Comparison of ENCODE assay signal across 9 cellular contexts in genomic region chr17:67602974-67603373, GRCh38.
DNase-seq lines count a peak whose midpoint lies in the region; ATAC-seq and TF ChIP-seq lines count a peak whose summit lies in the region.
"Had no signal": no experiment of that assay in that cellular context is flagged by ENCODE, and none has a peak within 500 bp of the region (broad histone marks: within the 10 kb centered on the region; RNA-seq: fewer than 3 reads in every experiment).

No MANE protein-coding gene starts in this region.

- intact Hi-C loops in left ventricle myocardium inferior (cut with micrococcal nuclease) = no loop called here

- H4K20me1 ChIP-seq in OCI-LY3 (ENCODE audit: insufficient read depth, low read length) = no peaks in the 10 kb centered on the region

- H3K4me3 ChIP-seq in OCI-LY3 (ENCODE audit: low read length) (no peak overlapping the region), left ventricle myocardium inferior (no peak overlapping the region)
- H3K4me3 ChIP-seq: suprapubic skin had no signal

- peak; percentile 44 for ATAC-seq in HG02798 (IDR thresholded peaks at IDR 0.05; ENCODE audit: poor library complexity, unreplicated experiment)
- no peak for ATAC-seq in HG03095 (IDR thresholded peaks at IDR 0.05; ENCODE audit: unreplicated experiment)

- H3K36me3 ChIP-seq in OCI-LY3 (replicated peaks; ENCODE audit: low read depth, low read length) = peaks cover 3% of the 10 kb centered on the region
- no peaks in the 10 kb centered on the region for H3K36me3 ChIP-seq in left ventricle myocardium inferior
- H3K36me3 ChIP-seq: suprapubic skin had no signal

- H3K27me3 ChIP-seq in OCI-LY3 (ENCODE audit: low read depth, low read length) = no peaks in the 10 kb centered on the region
- no peaks in the 10 kb centered on the region for H3K27me3 ChIP-seq in left ventricle myocardium inferior (ENCODE audit: low read depth)
- H3K27me3 ChIP-seq: suprapubic skin had no signal

- H3K27ac ChIP-seq in OCI-LY3 (ENCODE audit: low read length) (no peak overlapping the region), left ventricle myocardium inferior (replicated peaks) (no peak overlapping the region)
- H3K27ac ChIP-seq: suprapubic skin had no signal

- H3K9ac ChIP-seq in OCI-LY3 (ENCODE audit: low read length) = no peak overlapping the region

- peak; percentile 66 for DNase-seq in ELF-1 (ENCODE audit: low read depth, low spot score)
- DNase-seq in activated gamma-delta T cell treated with anti-CD3 and anti-CD28 coated beads, Interleukin-2, amount 50 U/mL, for 16 hours (ENCODE audit: low read depth) = peak; percentile 20
- no peak for DNase-seq in left ventricle myocardium inferior
- DNase-seq in stimulated activated CD4-positive, alpha-beta T cell treated with anti-CD3 and anti-CD28 coated beads, TNF-alpha, amount 100 ng/mL, for 48 hours (ENCODE audit: low read depth in 3 of 3) = peak; percentile 11 to 16 (median 11)
- DNase-seq in foreskin melanocyte = no peak

- no peak overlapping the region for H3K4me2 ChIP-seq in OCI-LY3 (ENCODE audit: low read length)

- TF ChIP-seq CTCF in OCI-LY3 (IDR thresholded peaks at IDR 0.05; ENCODE audit: low read depth, low read length) (peak; percentile 84), left ventricle myocardium inferior (IDR thresholded peaks at IDR 0.05; ENCODE audit: borderline replicate concordance) (peak; percentile 58)

- H3K4me1 ChIP-seq in OCI-LY3 (ENCODE audit: low read length) = peaks cover 14% of the 10 kb centered on the region
- peaks cover 56% of the 10 kb centered on the region for H3K4me1 ChIP-seq in left ventricle myocardium inferior

- H3K79me2 ChIP-seq in OCI-LY3 (ENCODE audit: low read length) = no peaks in the 10 kb centered on the region

- peaks cover 8% of the 10 kb centered on the region; the same call in 1 of the 2 replicates for H3K9me3 ChIP-seq in OCI-LY3 (ENCODE audit: insufficient read depth, low read length)
- H3K9me3 ChIP-seq in left ventricle myocardium inferior (replicated peaks) = peaks cover 7% of the 10 kb centered on the region
- H3K9me3 ChIP-seq: suprapubic skin had no signal

- H2AFZ ChIP-seq in OCI-LY3 (ENCODE audit: low read depth, low read length) = no peak overlapping the region

Comparison
In these comparisons a context has a peak if more than half of its experiments do, and no peak if none do; other contexts are left out.
1. DNase-seq: peak in ELF-1 (single experiment), activated gamma-delta T cell treated with anti-CD3 and anti-CD28 coated beads, Interleukin-2, amount 50 U/mL, for 16 hours (single experiment) and stimulated activated CD4-positive, alpha-beta T cell treated with anti-CD3 and anti-CD28 coated beads, TNF-alpha, amount 100 ng/mL, for 48 hours (3 of 3); none in left ventricle myocardium inferior (single experiment) and foreskin melanocyte (single experiment).